ENCODE assay signal across 1 cellular context in genomic region chr5:43066799-43067741, GRCh38.
TF ChIP-seq lines count a peak whose summit lies in the region.

No MANE protein-coding gene starts in this region.

TF ChIP-seq in GM12878, 131 proteins besides CTCF, POLR2A, EP300 and RAD21 (continued from another document and continues in another):
- no peak for TF ChIP-seq ZNF592 (IDR thresholded peaks at IDR 0.05)
- peak; percentile 57; the same call in 1 of the 2 replicates for TF ChIP-seq ATF7 (IDR thresholded peaks at IDR 0.05; ENCODE audit: low read depth)
- TF ChIP-seq REST (IDR thresholded peaks at IDR 0.05; ENCODE audit: low read depth, low read length) = no peak
- no peak for TF ChIP-seq ZBTB11 (CRISPR knock-in tag; IDR thresholded peaks at IDR 0.05)
- TF ChIP-seq JUNB (IDR thresholded peaks at IDR 0.05) = no peak
- no peak for TF ChIP-seq ZSCAN29 (IDR thresholded peaks at IDR 0.05)
- no peak for TF ChIP-seq BACH1 (IDR thresholded peaks at IDR 0.05; ENCODE audit: borderline replicate concordance)
- no peak for TF ChIP-seq CBX3 (IDR thresholded peaks at IDR 0.05; ENCODE audit: borderline replicate concordance, low read depth)
- TF ChIP-seq FOXM1 (IDR thresholded peaks at IDR 0.05; ENCODE audit: low read depth, low read length) = no peak
- no peak; the same call in 1 of the 2 replicates for TF ChIP-seq MTA2 (IDR thresholded peaks at IDR 0.05; ENCODE audit: low read depth)
- TF ChIP-seq JUND (IDR thresholded peaks at IDR 0.05; ENCODE audit: low read depth, low read length) = no peak
- no peak for TF ChIP-seq TCF3 (IDR thresholded peaks at IDR 0.05; ENCODE audit: borderline replicate concordance, insufficient read depth, low read depth, low read length)
- peak; percentile 83 for TF ChIP-seq IRF4 (IDR thresholded peaks at IDR 0.05; ENCODE audit: low read depth, low read length)
- no peak for TF ChIP-seq HDAC2 (IDR thresholded peaks at IDR 0.05)
- TF ChIP-seq HDAC6 (IDR thresholded peaks at IDR 0.05; ENCODE audit: unreplicated experiment) = no peak
- TF ChIP-seq RFX5 (IDR thresholded peaks at IDR 0.05; ENCODE audit: low read depth, low read length) = no peak
- TF ChIP-seq IRF3 (IDR thresholded peaks at IDR 0.05) = no peak
- TF ChIP-seq POLR2AphosphoS2 (IDR thresholded peaks at IDR 0.05; ENCODE audit: low read depth, low read length) = 0 out of 2 replicates have a peak, but pooled peaks have one; percentile 32
- TF ChIP-seq ZNF207 (IDR thresholded peaks at IDR 0.05; ENCODE audit: borderline replicate concordance) = peak; percentile 75; the same call in 1 of the 2 replicates
- TF ChIP-seq CREM (IDR thresholded peaks at IDR 0.05; ENCODE audit: low read depth) = peak; percentile 78
- peak; percentile 92 for TF ChIP-seq TAF1 (IDR thresholded peaks at IDR 0.05; ENCODE audit: borderline replicate concordance, low read depth, low read length)
- TF ChIP-seq ATF3 (IDR thresholded peaks at IDR 0.05; ENCODE audit: borderline replicate concordance, extremely low read depth, low read depth, low read length) = no peak
- TF ChIP-seq ELK1 (IDR thresholded peaks at IDR 0.05; ENCODE audit: low read depth, low read length) = peak; percentile 87
- TF ChIP-seq NBN (IDR thresholded peaks at IDR 0.05) = peak; percentile 81; the same call in 1 of the 2 replicates
- TF ChIP-seq ZBTB33 (IDR thresholded peaks at IDR 0.05) = no peak
- 0 out of 2 replicates have a peak, but pooled peaks have one; percentile 12 for TF ChIP-seq ZNF384 (IDR thresholded peaks at IDR 0.05; ENCODE audit: borderline replicate concordance, low read depth, low read length)
- TF ChIP-seq MLLT1 (IDR thresholded peaks at IDR 0.05) = 0 out of 2 replicates have a peak, but pooled peaks have one; percentile 62
- no peak; the same call in 1 of the 2 replicates for TF ChIP-seq NR2F1 (conservative IDR thresholded peaks at IDR 0.05)
- no peak for TF ChIP-seq ATF2 (IDR thresholded peaks at IDR 0.05; ENCODE audit: low read length)
- TF ChIP-seq PAX8 (IDR thresholded peaks at IDR 0.05) = no peak
- no peak for TF ChIP-seq ZBTB4 (CRISPR knock-in tag; IDR thresholded peaks at IDR 0.05)
- TF ChIP-seq MYC (IDR thresholded peaks at IDR 0.05; ENCODE audit: insufficient read depth, insufficient read length, insufficient replicate concordance, low read length, severe bottlenecking) = no peak
- 0 out of 2 replicates have a peak, but pooled peaks have one; percentile 63 for TF ChIP-seq MTA3 (IDR thresholded peaks at IDR 0.05; ENCODE audit: borderline replicate concordance, low read length)
- TF ChIP-seq SMAD5 (IDR thresholded peaks at IDR 0.05; ENCODE audit: low read depth) = peak; percentile 51; the same call in 1 of the 2 replicates
